In the genomic region with DNA sequence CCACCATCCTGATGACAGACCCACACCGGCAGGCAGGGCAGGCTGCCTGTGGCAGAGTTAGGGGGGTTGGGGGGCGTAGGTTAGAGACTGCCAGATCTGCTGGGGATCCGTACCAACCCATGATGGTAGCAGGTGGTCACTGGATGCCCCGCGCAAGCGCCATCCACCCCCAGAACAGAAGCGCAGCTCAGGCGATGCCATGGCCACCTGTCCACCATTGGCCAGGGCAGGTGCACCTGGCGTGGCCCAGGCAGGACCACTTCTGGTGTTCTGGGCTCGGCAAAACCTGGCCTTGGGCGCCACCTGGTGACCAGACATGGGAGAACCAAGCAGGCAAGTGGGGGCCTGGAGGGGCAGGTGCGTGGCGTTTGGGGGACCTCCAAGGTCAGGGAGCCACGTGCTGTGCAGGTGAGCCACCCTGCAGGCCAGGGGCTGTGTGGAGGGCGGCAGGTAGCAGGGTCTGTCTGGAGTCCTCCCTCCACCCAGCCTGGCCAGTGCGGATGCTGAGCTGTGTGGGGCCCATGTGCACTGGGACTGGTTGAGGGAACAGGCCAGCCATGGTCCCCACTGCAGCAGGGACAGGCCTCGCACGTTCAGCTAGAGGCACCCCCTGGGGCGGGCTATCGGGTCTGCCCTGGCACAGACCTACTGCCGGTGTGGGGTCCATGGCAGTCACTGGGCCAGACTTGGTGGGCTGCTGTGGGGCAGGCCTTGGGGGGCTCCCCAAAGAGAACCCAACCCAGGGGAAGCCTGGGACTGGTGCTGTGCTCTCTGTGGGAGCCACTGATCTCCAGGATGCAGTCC, we compare ENCODE assay signal across 1 cellular context.
TF ChIP-seq lines count a peak whose summit lies in the region.

No MANE protein-coding gene starts in this region.

TF ChIP-seq in GM12878, 131 proteins besides CTCF, POLR2A, EP300 and RAD21 (continued from another document):
- TF ChIP-seq, protein P1, sequence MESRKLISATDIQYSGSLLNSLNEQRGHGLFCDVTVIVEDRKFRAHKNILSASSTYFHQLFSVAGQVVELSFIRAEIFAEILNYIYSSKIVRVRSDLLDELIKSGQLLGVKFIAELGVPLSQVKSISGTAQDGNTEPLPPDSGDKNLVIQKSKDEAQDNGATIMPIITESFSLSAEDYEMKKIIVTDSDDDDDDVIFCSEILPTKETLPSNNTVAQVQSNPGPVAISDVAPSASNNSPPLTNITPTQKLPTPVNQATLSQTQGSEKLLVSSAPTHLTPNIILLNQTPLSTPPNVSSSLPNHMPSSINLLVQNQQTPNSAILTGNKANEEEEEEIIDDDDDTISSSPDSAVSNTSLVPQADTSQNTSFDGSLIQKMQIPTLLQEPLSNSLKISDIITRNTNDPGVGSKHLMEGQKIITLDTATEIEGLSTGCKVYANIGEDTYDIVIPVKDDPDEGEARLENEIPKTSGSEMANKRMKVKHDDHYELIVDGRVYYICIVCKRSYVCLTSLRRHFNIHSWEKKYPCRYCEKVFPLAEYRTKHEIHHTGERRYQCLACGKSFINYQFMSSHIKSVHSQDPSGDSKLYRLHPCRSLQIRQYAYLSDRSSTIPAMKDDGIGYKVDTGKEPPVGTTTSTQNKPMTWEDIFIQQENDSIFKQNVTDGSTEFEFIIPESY (IDR thresholded peaks at IDR 0.05), result no peak
- TF ChIP-seq TCF12 (IDR thresholded peaks at IDR 0.05; ENCODE audit: low read depth, low read length) (peak; percentile 68; the same call in 1 of the 2 replicates), IKZF2 (IDR thresholded peaks at IDR 0.05) (no peak), SIX5 (IDR thresholded peaks at IDR 0.05; ENCODE audit: low read depth, low read length, severe bottlenecking) (no peak), SUPT20H (IDR thresholded peaks at IDR 0.05; ENCODE audit: borderline replicate concordance, control insufficient read depth, low read depth, low read length) (no peak), POU2F2 (IDR thresholded peaks at IDR 0.05; ENCODE audit: borderline replicate concordance, low read depth, low read length) (no peak), SRF (IDR thresholded peaks at IDR 0.05; ENCODE audit: low read depth in 2 of 2, low read length in 2 of 2) (no peak), IKZF1 (conservative IDR thresholded peaks at IDR 0.05) (no peak), NRF1 (conservative IDR thresholded peaks at IDR 0.05; ENCODE audit: low read depth, low read length) (no peak), TCF3 (IDR thresholded peaks at IDR 0.05; ENCODE audit: borderline replicate concordance, insufficient read depth, low read depth, low read length) (peak; percentile 71; the same call in 1 of the 2 replicates), PAX8 (IDR thresholded peaks at IDR 0.05) (no peak), LARP7 (IDR thresholded peaks at IDR 0.05) (peak; percentile 42; the same call in 1 of the 2 replicates), MYC (IDR thresholded peaks at IDR 0.05; ENCODE audit: insufficient read depth, insufficient read length, insufficient replicate concordance, low read length, severe bottlenecking) (no peak), FOS (IDR thresholded peaks at IDR 0.05; ENCODE audit: borderline replicate concordance, extremely low read depth, insufficient read length) (no peak), ATF7 (IDR thresholded peaks at IDR 0.05; ENCODE audit: low read depth) (no peak), TCF7 (IDR thresholded peaks at IDR 0.05; ENCODE audit: borderline replicate concordance) (no peak), GATAD2B (conservative IDR thresholded peaks at IDR 0.05; ENCODE audit: low read depth) (0 out of 2 replicates have a peak, but pooled peaks have one; percentile 37), FOXM1 (IDR thresholded peaks at IDR 0.05; ENCODE audit: low read depth, low read length) (no peak), YY1 (IDR thresholded peaks at IDR 0.05; ENCODE audit: low read depth, low read length) (peak; percentile 67; the same call in 1 of the 2 replicates)
- TF ChIP-seq, protein P2, sequence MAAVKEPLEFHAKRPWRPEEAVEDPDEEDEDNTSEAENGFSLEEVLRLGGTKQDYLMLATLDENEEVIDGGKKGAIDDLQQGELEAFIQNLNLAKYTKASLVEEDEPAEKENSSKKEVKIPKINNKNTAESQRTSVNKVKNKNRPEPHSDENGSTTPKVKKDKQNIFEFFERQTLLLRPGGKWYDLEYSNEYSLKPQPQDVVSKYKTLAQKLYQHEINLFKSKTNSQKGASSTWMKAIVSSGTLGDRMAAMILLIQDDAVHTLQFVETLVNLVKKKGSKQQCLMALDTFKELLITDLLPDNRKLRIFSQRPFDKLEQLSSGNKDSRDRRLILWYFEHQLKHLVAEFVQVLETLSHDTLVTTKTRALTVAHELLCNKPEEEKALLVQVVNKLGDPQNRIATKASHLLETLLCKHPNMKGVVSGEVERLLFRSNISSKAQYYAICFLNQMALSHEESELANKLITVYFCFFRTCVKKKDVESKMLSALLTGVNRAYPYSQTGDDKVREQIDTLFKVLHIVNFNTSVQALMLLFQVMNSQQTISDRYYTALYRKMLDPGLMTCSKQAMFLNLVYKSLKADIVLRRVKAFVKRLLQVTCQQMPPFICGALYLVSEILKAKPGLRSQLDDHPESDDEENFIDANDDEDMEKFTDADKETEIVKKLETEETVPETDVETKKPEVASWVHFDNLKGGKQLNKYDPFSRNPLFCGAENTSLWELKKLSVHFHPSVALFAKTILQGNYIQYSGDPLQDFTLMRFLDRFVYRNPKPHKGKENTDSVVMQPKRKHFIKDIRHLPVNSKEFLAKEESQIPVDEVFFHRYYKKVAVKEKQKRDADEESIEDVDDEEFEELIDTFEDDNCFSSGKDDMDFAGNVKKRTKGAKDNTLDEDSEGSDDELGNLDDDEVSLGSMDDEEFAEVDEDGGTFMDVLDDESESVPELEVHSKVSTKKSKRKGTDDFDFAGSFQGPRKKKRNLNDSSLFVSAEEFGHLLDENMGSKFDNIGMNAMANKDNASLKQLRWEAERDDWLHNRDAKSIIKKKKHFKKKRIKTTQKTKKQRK (IDR thresholded peaks at IDR 0.05; ENCODE audit: low read depth, low read length), result no peak
- TF ChIP-seq, protein P3, sequence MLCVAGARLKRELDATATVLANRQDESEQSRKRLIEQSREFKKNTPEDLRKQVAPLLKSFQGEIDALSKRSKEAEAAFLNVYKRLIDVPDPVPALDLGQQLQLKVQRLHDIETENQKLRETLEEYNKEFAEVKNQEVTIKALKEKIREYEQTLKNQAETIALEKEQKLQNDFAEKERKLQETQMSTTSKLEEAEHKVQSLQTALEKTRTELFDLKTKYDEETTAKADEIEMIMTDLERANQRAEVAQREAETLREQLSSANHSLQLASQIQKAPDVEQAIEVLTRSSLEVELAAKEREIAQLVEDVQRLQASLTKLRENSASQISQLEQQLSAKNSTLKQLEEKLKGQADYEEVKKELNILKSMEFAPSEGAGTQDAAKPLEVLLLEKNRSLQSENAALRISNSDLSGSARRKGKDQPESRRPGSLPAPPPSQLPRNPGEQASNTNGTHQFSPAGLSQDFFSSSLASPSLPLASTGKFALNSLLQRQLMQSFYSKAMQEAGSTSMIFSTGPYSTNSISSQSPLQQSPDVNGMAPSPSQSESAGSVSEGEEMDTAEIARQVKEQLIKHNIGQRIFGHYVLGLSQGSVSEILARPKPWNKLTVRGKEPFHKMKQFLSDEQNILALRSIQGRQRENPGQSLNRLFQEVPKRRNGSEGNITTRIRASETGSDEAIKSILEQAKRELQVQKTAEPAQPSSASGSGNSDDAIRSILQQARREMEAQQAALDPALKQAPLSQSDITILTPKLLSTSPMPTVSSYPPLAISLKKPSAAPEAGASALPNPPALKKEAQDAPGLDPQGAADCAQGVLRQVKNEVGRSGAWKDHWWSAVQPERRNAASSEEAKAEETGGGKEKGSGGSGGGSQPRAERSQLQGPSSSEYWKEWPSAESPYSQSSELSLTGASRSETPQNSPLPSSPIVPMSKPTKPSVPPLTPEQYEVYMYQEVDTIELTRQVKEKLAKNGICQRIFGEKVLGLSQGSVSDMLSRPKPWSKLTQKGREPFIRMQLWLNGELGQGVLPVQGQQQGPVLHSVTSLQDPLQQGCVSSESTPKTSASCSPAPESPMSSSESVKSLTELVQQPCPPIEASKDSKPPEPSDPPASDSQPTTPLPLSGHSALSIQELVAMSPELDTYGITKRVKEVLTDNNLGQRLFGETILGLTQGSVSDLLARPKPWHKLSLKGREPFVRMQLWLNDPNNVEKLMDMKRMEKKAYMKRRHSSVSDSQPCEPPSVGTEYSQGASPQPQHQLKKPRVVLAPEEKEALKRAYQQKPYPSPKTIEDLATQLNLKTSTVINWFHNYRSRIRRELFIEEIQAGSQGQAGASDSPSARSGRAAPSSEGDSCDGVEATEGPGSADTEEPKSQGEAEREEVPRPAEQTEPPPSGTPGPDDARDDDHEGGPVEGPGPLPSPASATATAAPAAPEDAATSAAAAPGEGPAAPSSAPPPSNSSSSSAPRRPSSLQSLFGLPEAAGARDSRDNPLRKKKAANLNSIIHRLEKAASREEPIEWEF (IDR thresholded peaks at IDR 0.05; ENCODE audit: insufficient replicate concordance, low read depth, low read length), result no peak
- TF ChIP-seq, protein P4, sequence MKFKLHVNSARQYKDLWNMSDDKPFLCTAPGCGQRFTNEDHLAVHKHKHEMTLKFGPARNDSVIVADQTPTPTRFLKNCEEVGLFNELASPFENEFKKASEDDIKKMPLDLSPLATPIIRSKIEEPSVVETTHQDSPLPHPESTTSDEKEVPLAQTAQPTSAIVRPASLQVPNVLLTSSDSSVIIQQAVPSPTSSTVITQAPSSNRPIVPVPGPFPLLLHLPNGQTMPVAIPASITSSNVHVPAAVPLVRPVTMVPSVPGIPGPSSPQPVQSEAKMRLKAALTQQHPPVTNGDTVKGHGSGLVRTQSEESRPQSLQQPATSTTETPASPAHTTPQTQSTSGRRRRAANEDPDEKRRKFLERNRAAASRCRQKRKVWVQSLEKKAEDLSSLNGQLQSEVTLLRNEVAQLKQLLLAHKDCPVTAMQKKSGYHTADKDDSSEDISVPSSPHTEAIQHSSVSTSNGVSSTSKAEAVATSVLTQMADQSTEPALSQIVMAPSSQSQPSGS (IDR thresholded peaks at IDR 0.05; ENCODE audit: low read length), result no peak
- TF ChIP-seq, protein P5, sequence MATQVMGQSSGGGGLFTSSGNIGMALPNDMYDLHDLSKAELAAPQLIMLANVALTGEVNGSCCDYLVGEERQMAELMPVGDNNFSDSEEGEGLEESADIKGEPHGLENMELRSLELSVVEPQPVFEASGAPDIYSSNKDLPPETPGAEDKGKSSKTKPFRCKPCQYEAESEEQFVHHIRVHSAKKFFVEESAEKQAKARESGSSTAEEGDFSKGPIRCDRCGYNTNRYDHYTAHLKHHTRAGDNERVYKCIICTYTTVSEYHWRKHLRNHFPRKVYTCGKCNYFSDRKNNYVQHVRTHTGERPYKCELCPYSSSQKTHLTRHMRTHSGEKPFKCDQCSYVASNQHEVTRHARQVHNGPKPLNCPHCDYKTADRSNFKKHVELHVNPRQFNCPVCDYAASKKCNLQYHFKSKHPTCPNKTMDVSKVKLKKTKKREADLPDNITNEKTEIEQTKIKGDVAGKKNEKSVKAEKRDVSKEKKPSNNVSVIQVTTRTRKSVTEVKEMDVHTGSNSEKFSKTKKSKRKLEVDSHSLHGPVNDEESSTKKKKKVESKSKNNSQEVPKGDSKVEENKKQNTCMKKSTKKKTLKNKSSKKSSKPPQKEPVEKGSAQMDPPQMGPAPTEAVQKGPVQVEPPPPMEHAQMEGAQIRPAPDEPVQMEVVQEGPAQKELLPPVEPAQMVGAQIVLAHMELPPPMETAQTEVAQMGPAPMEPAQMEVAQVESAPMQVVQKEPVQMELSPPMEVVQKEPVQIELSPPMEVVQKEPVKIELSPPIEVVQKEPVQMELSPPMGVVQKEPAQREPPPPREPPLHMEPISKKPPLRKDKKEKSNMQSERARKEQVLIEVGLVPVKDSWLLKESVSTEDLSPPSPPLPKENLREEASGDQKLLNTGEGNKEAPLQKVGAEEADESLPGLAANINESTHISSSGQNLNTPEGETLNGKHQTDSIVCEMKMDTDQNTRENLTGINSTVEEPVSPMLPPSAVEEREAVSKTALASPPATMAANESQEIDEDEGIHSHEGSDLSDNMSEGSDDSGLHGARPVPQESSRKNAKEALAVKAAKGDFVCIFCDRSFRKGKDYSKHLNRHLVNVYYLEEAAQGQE (IDR thresholded peaks at IDR 0.05; ENCODE audit: low read depth, low read length), result no peak
